Comparison of ENCODE assay signal across 18 cellular contexts in the genomic region with DNA sequence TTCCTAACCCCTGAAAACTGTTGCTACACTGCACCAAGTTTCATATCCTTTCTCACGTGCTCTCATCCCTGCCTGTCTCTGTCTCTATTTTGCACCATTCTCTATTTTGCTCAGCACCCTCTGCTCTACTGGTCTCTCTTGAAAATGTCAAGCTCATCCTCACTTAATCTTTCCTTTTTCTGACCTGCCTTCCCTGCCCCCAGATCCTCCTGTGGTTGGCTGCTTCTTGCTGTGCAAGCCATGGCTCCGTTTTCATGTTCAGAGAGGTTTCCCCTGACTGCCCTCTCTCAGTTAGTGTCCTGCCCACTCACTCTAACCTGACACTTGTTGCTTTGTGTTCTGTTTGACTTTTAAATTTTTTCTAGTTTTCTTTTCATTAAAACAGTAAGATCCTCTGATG. TPM values are rescaled to one million over a fixed set of nuclear protein-coding genes. Genes with fewer than 3 reads are reported as not detected.
DNase-seq lines count a peak whose midpoint lies in the region; ATAC-seq and TF ChIP-seq lines count a peak whose summit lies in the region.
"Had no signal": no experiment of that assay in that cellular context is flagged by ENCODE, and none has a peak within 500 bp of the region (broad histone marks: within the 10 kb centered on the region; RNA-seq: fewer than 3 reads in every experiment).

No MANE protein-coding gene starts in this region.

- DNase-seq in activated CD4-positive, alpha-beta memory T cell treated with anti-CD3 and anti-CD28 coated beads for 36 hours: no peak
- no peak for DNase-seq in activated CD4-positive, alpha-beta memory T cell treated with anti-CD3 and anti-CD28 coated beads, Interleukin-2, amount 10 ng/mL, durations not matched to agents 7 days and 5 days
- DNase-seq in stimulated activated naive CD8-positive, alpha-beta T cell treated with anti-CD3 and anti-CD28 coated beads, Interleukin-15, Interleukin-2, amounts not matched to agents 100 U/mL and 50 U/mL, for 24 hours: no peak
- no peak for DNase-seq in stimulated activated naive CD8-positive, alpha-beta T cell treated with anti-CD3 and anti-CD28 coated beads, Interleukin-15, amount 100 ng/mL, for 72 hours
- DNase-seq in endothelial cell (ENCODE audit: low spot score) (no peak), GM23338 (ENCODE audit: low spot score) (no peak)
- DNase-seq: Caco-2, KG1, NCI-H1092 treated with DMSO at 0.1 percent for 48 hours, NCI-H187, NCI-H69, PC-3 had no signal

- H3K36me3 Mint-ChIP-seq in activated CD4-positive, alpha-beta memory T cell treated with anti-CD3 and anti-CD28 coated beads for 36 hours: peaks cover 53% of the 10 kb centered on the region
- peaks cover 63% of the 10 kb centered on the region for H3K36me3 Mint-ChIP-seq in activated CD4-positive, alpha-beta memory T cell treated with anti-CD3 and anti-CD28 coated beads, Interleukin-2, amount 10 ng/mL, durations not matched to agents 7 days and 5 days (ENCODE audit: low read depth)
- H3K36me3 Mint-ChIP-seq in endothelial cell (ENCODE audit: low read depth, unreplicated experiment) (peaks cover 32% of the 10 kb centered on the region), GM23338 (ENCODE audit: low read depth) (peaks cover 68% of the 10 kb centered on the region)

- no peak overlapping the region for H2AFZ ChIP-seq in GM23338

- ATAC-seq in stimulated activated naive CD8-positive, alpha-beta T cell treated with anti-CD3 and anti-CD28 coated beads, Interleukin-15, Interleukin-2, amounts not matched to agents 100 U/mL and 50 U/mL, for 24 hours: peak; percentile 20
- ATAC-seq in stimulated activated naive CD8-positive, alpha-beta T cell treated with anti-CD3 and anti-CD28 coated beads, Interleukin-15, amount 100 ng/mL, for 72 hours: no peak
- no peak for ATAC-seq in GM21576 (IDR thresholded peaks at IDR 0.05; ENCODE audit: unreplicated experiment)
- ATAC-seq in HG03108 (IDR thresholded peaks at IDR 0.05; ENCODE audit: unreplicated experiment): no peak
- ATAC-seq in GM23338: no peak
- ATAC-seq: PC-3 had no signal

- H3K27me3 ChIP-seq in GM23338 (ENCODE audit: insufficient read depth): no peaks in the 10 kb centered on the region
- H3K27me3 ChIP-seq: BLaER1 treated with 17β-estradiol and CSF1 and Interleukin-3, amounts not matched to agents 10 nM and 100 nM had no signal

- H3K4me2 ChIP-seq in GM23338: no peak overlapping the region
- H3K4me2 ChIP-seq: BLaER1 treated with 17β-estradiol and CSF1 and Interleukin-3, amounts not matched to agents 10 nM and 100 nM had no signal

- POLR2A ChIA-PET in activated CD4-positive, alpha-beta memory T cell treated with anti-CD3 and anti-CD28 coated beads for 36 hours (lab: Charles Lee): no interaction called here
- POLR2A ChIA-PET in activated CD4-positive, alpha-beta memory T cell treated with anti-CD3 and anti-CD28 coated beads, Interleukin-2, amount 10 ng/mL, durations not matched to agents 7 days and 5 days (lab: Charles Lee): no interaction called here

- no peaks in the 10 kb centered on the region for H3K9me3 Mint-ChIP-seq in activated CD4-positive, alpha-beta memory T cell treated with anti-CD3 and anti-CD28 coated beads for 36 hours
- H3K9me3 Mint-ChIP-seq in activated CD4-positive, alpha-beta memory T cell treated with anti-CD3 and anti-CD28 coated beads, Interleukin-2, amount 10 ng/mL, durations not matched to agents 7 days and 5 days: no peaks in the 10 kb centered on the region
- no peaks in the 10 kb centered on the region for H3K9me3 Mint-ChIP-seq in stimulated activated naive CD8-positive, alpha-beta T cell treated with anti-CD3 and anti-CD28 coated beads, Interleukin-15, amount 100 ng/mL, for 72 hours
- no peaks in the 10 kb centered on the region for H3K9me3 Mint-ChIP-seq in endothelial cell (ENCODE audit: unreplicated experiment)
- no peaks in the 10 kb centered on the region for H3K9me3 Mint-ChIP-seq in GM23338

- no peaks in the 10 kb centered on the region for H3K27me3 Mint-ChIP-seq in activated CD4-positive, alpha-beta memory T cell treated with anti-CD3 and anti-CD28 coated beads for 36 hours
- no peaks in the 10 kb centered on the region for H3K27me3 Mint-ChIP-seq in activated CD4-positive, alpha-beta memory T cell treated with anti-CD3 and anti-CD28 coated beads, Interleukin-2, amount 10 ng/mL, durations not matched to agents 7 days and 5 days
- H3K27me3 Mint-ChIP-seq in stimulated activated naive CD8-positive, alpha-beta T cell treated with anti-CD3 and anti-CD28 coated beads, Interleukin-15, amount 100 ng/mL, for 72 hours: no peaks in the 10 kb centered on the region
- no peaks in the 10 kb centered on the region for H3K27me3 Mint-ChIP-seq in endothelial cell (ENCODE audit: unreplicated experiment)
- H3K27me3 Mint-ChIP-seq in GM23338 (ENCODE audit: insufficient read depth, low read depth, poor library complexity): no peaks in the 10 kb centered on the region

- no peak overlapping the region for H3K4me3 Mint-ChIP-seq in activated CD4-positive, alpha-beta memory T cell treated with anti-CD3 and anti-CD28 coated beads for 36 hours
- no peak overlapping the region for H3K4me3 Mint-ChIP-seq in activated CD4-positive, alpha-beta memory T cell treated with anti-CD3 and anti-CD28 coated beads, Interleukin-2, amount 10 ng/mL, durations not matched to agents 7 days and 5 days
- no peak overlapping the region for H3K4me3 Mint-ChIP-seq in stimulated activated naive CD8-positive, alpha-beta T cell treated with anti-CD3 and anti-CD28 coated beads, Interleukin-15, amount 100 ng/mL, for 72 hours
- peak overlapping the region; percentile 4 for H3K4me3 Mint-ChIP-seq in endothelial cell (ENCODE audit: unreplicated experiment)
- no peak overlapping the region for H3K4me3 Mint-ChIP-seq in GM23338

- intact Hi-C loops in activated CD4-positive, alpha-beta memory T cell treated with anti-CD3 and anti-CD28 coated beads for 36 hours (cut with micrococcal nuclease): no loop called here

- peaks cover 57% of the 10 kb centered on the region for H3K36me3 ChIP-seq in GM23338 (ENCODE audit: insufficient read depth)

- CTCF ChIA-PET in activated CD4-positive, alpha-beta memory T cell treated with anti-CD3 and anti-CD28 coated beads for 36 hours (lab: Charles Lee): interaction anchor here (1.1 kb wide), 1 partner anchor 22 kb away, joined by 3 read pairs; no protein-coding TSS in a partner anchor
- CTCF ChIA-PET in activated CD4-positive, alpha-beta memory T cell treated with anti-CD3 and anti-CD28 coated beads, Interleukin-2, amount 10 ng/mL, durations not matched to agents 7 days and 5 days (lab: Charles Lee): interaction anchor here (1.5 kb wide), 1 partner anchor 16 kb away, joined by 3 read pairs; no protein-coding TSS in a partner anchor

- H3K4me3 ChIP-seq in GM23338: no peak overlapping the region
- H3K4me3 ChIP-seq: BLaER1 treated with 17β-estradiol and CSF1 and Interleukin-3, amounts not matched to agents 10 nM and 100 nM had no signal

- H4K20me1 ChIP-seq in GM23338 (replicated peaks; ENCODE audit: insufficient read depth): peaks cover 14% of the 10 kb centered on the region; the same call in 1 of the 2 replicates

- H3K79me2 ChIP-seq in GM23338 (replicated peaks; ENCODE audit: insufficient read depth): peaks cover 12% of the 10 kb centered on the region

- no peak overlapping the region for H3K27ac ChIP-seq in GM23338 (ENCODE audit: low read depth)
- H3K27ac ChIP-seq: BLaER1 treated with 17β-estradiol and CSF1 and Interleukin-3, amounts not matched to agents 10 nM and 100 nM had no signal

- peaks cover 37% of the 10 kb centered on the region for H3K4me1 Mint-ChIP-seq in activated CD4-positive, alpha-beta memory T cell treated with anti-CD3 and anti-CD28 coated beads for 36 hours (ENCODE audit: low read depth)
- peaks cover 34% of the 10 kb centered on the region for H3K4me1 Mint-ChIP-seq in activated CD4-positive, alpha-beta memory T cell treated with anti-CD3 and anti-CD28 coated beads, Interleukin-2, amount 10 ng/mL, durations not matched to agents 7 days and 5 days
- peaks cover 55% of the 10 kb centered on the region for H3K4me1 Mint-ChIP-seq in stimulated activated naive CD8-positive, alpha-beta T cell treated with anti-CD3 and anti-CD28 coated beads, Interleukin-15, amount 100 ng/mL, for 72 hours
- peaks cover 9% of the 10 kb centered on the region for H3K4me1 Mint-ChIP-seq in endothelial cell (ENCODE audit: unreplicated experiment)
- H3K4me1 Mint-ChIP-seq in GM23338: no peaks in the 10 kb centered on the region

- no peaks in the 10 kb centered on the region for H3K9me2 ChIP-seq in GM23338 (ENCODE audit: insufficient read depth)

- no peak for TF ChIP-seq CTCF in endothelial cell (IDR thresholded peaks at IDR 0.05; ENCODE audit: unreplicated experiment)
- no peak for TF ChIP-seq CTCF in GM23338 (conservative IDR thresholded peaks at IDR 0.05; ENCODE audit: low read depth in 2 of 2)

- no peaks in the 10 kb centered on the region for H3F3A ChIP-seq in GM23338 (replicated peaks; ENCODE audit: low read depth)

- peaks cover 3% of the 10 kb centered on the region; the same call in 1 of the 2 replicates for H3K4me1 ChIP-seq in GM23338 (ENCODE audit: insufficient read depth)
- H3K4me1 ChIP-seq: Caco-2 had no signal

- H3K27ac Mint-ChIP-seq in activated CD4-positive, alpha-beta memory T cell treated with anti-CD3 and anti-CD28 coated beads for 36 hours: peak overlapping the region; percentile 1
- no peak overlapping the region for H3K27ac Mint-ChIP-seq in activated CD4-positive, alpha-beta memory T cell treated with anti-CD3 and anti-CD28 coated beads, Interleukin-2, amount 10 ng/mL, durations not matched to agents 7 days and 5 days
- H3K27ac Mint-ChIP-seq in stimulated activated naive CD8-positive, alpha-beta T cell treated with anti-CD3 and anti-CD28 coated beads, Interleukin-15, amount 100 ng/mL, for 72 hours: peak overlapping the region in 1 of 2 donors; percentile 84
- H3K27ac Mint-ChIP-seq in endothelial cell (ENCODE audit: unreplicated experiment) (no peak overlapping the region), GM23338 (no peak overlapping the region)

TF ChIP-seq in GM23338, 12 proteins besides CTCF, POLR2A, EP300 and RAD21 (continues in another document):
- no peak for TF ChIP-seq STAT1 (IDR thresholded peaks at IDR 0.05; ENCODE audit: unreplicated experiment)
- no peak for TF ChIP-seq EZH2 (IDR thresholded peaks at IDR 0.05; ENCODE audit: low read depth, unreplicated experiment)

RNA-seq across cellular contexts. Expression of a gene that starts 6.0 kb away (rescaled TPM):
- 10 to 100 TPM; 16.6 to 18.6 TPM for total RNA-seq in activated CD4-positive, alpha-beta memory T cell treated with anti-CD3 and anti-CD28 coated beads for 36 hours
- 10 to 100 TPM; 25.1 to 27.4 TPM for total RNA-seq in activated CD4-positive, alpha-beta memory T cell treated with anti-CD3 and anti-CD28 coated beads, Interleukin-2, amount 10 ng/mL, durations not matched to agents 7 days and 5 days
- 22.9 TPM for total RNA-seq in endothelial cell (ENCODE audit: unreplicated experiment)
- 9.2 and 11.2 TPM in 2 replicates for total RNA-seq in GM23338 (2014; rRNA removed; shearing (Covaris generic))
- polyA plus RNA-seq in GM23338 (2016; fragmentation: Nextera tagmentation; extraction: Ambion mirVana): 46.3 and 48.6 TPM in 2 replicates

RNA-seq across cellular contexts. Expression of a gene that starts 17.4 kb away (rescaled TPM):
- total RNA-seq in activated CD4-positive, alpha-beta memory T cell treated with anti-CD3 and anti-CD28 coated beads for 36 hours: under 1 TPM; 0.07 to 0.12 TPM
- under 1 TPM in 1 of 2 experiments, not detected in 1; 0.23 TPM for total RNA-seq in activated CD4-positive, alpha-beta memory T cell treated with anti-CD3 and anti-CD28 coated beads, Interleukin-2, amount 10 ng/mL, durations not matched to agents 7 days and 5 days
- 0.13 TPM for total RNA-seq in endothelial cell (ENCODE audit: unreplicated experiment)
- total RNA-seq in GM23338 (2014; rRNA removed; shearing (Covaris generic)): not detected in 2 replicates
- not detected in 2 replicates for polyA plus RNA-seq in GM23338 (2016; fragmentation: Nextera tagmentation; extraction: Ambion mirVana)
- total RNA-seq: A172, H4, M059J, PC-3 had no signal
